ENCODE assay signal across 12 cellular contexts in the genomic region with DNA sequence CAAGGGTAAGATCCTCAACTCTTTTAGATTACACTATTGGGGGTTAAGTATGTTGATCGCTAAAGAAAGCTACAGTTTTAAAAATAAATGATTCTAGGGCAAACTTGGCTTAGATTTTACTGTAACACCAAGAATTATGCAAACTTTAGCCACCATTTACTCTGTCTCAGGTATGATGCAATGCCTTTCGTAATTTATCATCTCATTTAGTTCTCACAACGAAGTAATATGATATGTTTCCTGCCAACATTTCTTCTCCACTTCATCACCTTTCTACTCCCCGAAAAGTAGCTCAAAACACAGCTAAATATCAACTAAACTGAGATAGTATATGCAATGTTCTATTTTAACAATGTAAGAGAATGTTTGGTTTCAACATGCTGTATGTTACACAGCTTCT.
"Had no signal": no experiment of that assay in that cellular context is flagged by ENCODE, and none has a peak within 500 bp of the region (broad histone marks: within the 10 kb centered on the region; RNA-seq: fewer than 3 reads in every experiment).

No MANE protein-coding gene starts in this region.

- H3K27me3 Mint-ChIP-seq: activated CD8-positive, alpha-beta memory T cell treated with anti-CD3 and anti-CD28 coated beads, Interleukin-2, amount 10 ng/mL, durations not matched to agents 7 days and 5 days; central memory CD8-positive, alpha-beta T cell had no signal

- H3K9me3 Mint-ChIP-seq: central memory CD8-positive, alpha-beta T cell; stimulated activated effector memory CD8-positive, alpha-beta T cell treated with anti-CD3 and anti-CD28 coated beads, Interleukin-12 subunit alpha, Interleukin-12 subunit beta, amount 100 ng/mL, for 72 hours had no signal

- H3K27ac ChIP-seq: right atrium auricular region, tibial nerve had no signal

- H3K4me3 ChIP-seq: lung, right atrium auricular region, tibial nerve had no signal

- H3K27me3 ChIP-seq: right atrium auricular region, tibial nerve had no signal

- H3K4me3 Mint-ChIP-seq: activated CD8-positive, alpha-beta memory T cell treated with anti-CD3 and anti-CD28 coated beads, Interleukin-2, amount 10 ng/mL, durations not matched to agents 7 days and 5 days; central memory CD8-positive, alpha-beta T cell; stimulated activated effector memory CD8-positive, alpha-beta T cell treated with anti-CD3 and anti-CD28 coated beads, Interleukin-12 subunit alpha, Interleukin-12 subunit beta, amount 100 ng/mL, for 72 hours had no signal

- H3K27ac Mint-ChIP-seq: activated CD8-positive, alpha-beta memory T cell treated with anti-CD3 and anti-CD28 coated beads, Interleukin-2, amount 10 ng/mL, durations not matched to agents 7 days and 5 days; stimulated activated effector memory CD8-positive, alpha-beta T cell treated with anti-CD3 and anti-CD28 coated beads, Interleukin-12 subunit alpha, Interleukin-12 subunit beta, amount 100 ng/mL, for 72 hours had no signal

- ATAC-seq: activated CD4-positive, CD25-positive, alpha-beta regulatory T cell treated with anti-CD3 and anti-CD28 coated beads, Interleukin-2, amount 50 U/mL, for 24 hours; activated CD8-positive, alpha-beta memory T cell treated with anti-CD3 and anti-CD28 coated beads, Interleukin-2, amount 10 ng/mL, durations not matched to agents 7 days and 5 days; stimulated activated effector memory CD8-positive, alpha-beta T cell treated with anti-CD3 and anti-CD28 coated beads, Interleukin-12 subunit alpha, Interleukin-12 subunit beta, amount 100 ng/mL, for 72 hours had no signal

- H3K4me1 ChIP-seq: right atrium auricular region, tibial nerve had no signal

- DNase-seq: activated CD8-positive, alpha-beta memory T cell treated with anti-CD3 and anti-CD28 coated beads, Interleukin-2, amount 10 ng/mL, durations not matched to agents 7 days and 5 days; effector memory CD4-positive, alpha-beta T cell; hypothalamus; left cardiac atrium; midbrain; small intestine had no signal

- H3K9me3 ChIP-seq: right atrium auricular region, tibial nerve had no signal
